Comparison of ENCODE assay signal across 2 cellular contexts in genomic region chr17:47959825-47960655, GRCh38.
TF ChIP-seq lines count a peak whose summit lies in the region.

No MANE protein-coding gene starts in this region.

TF ChIP-seq in IMR-90, 13 proteins besides CTCF, POLR2A, EP300 and RAD21:
- TF ChIP-seq, protein P1, sequence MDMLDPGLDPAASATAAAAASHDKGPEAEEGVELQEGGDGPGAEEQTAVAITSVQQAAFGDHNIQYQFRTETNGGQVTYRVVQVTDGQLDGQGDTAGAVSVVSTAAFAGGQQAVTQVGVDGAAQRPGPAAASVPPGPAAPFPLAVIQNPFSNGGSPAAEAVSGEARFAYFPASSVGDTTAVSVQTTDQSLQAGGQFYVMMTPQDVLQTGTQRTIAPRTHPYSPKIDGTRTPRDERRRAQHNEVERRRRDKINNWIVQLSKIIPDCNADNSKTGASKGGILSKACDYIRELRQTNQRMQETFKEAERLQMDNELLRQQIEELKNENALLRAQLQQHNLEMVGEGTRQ (IDR thresholded peaks at IDR 0.05; ENCODE audit: low read depth, low read length): no peak
- TF ChIP-seq ELK1 (IDR thresholded peaks at IDR 0.05; ENCODE audit: borderline replicate concordance, low read depth, low read length) (no peak), MXI1 (IDR thresholded peaks at IDR 0.05; ENCODE audit: borderline replicate concordance, low read depth, low read length) (no peak), BHLHE40 (IDR thresholded peaks at IDR 0.05; ENCODE audit: low read depth, low read length) (no peak), SMC3 (IDR thresholded peaks at IDR 0.05; ENCODE audit: low read depth, low read length) (no peak), RFX5 (IDR thresholded peaks at IDR 0.05; ENCODE audit: low read depth, low read length) (no peak), CEBPB (IDR thresholded peaks at IDR 0.05; ENCODE audit: low read depth, low read length) (no peak), FOS (IDR thresholded peaks at IDR 0.05; ENCODE audit: low read depth, low read length) (no peak), MAFK (IDR thresholded peaks at IDR 0.05; ENCODE audit: low read depth, low read length) (no peak)
TF ChIP-seq in IMR-90: peak in this region for 0.

TF ChIP-seq in SK-N-SH, 30 proteins besides CTCF, POLR2A, EP300 and RAD21:
- TF ChIP-seq, protein P2, sequence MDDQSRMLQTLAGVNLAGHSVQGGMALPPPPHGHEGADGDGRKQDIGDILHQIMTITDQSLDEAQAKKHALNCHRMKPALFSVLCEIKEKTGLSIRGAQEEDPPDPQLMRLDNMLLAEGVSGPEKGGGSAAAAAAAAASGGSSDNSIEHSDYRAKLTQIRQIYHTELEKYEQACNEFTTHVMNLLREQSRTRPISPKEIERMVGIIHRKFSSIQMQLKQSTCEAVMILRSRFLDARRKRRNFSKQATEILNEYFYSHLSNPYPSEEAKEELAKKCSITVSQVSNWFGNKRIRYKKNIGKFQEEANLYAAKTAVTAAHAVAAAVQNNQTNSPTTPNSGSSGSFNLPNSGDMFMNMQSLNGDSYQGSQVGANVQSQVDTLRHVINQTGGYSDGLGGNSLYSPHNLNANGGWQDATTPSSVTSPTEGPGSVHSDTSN (IDR thresholded peaks at IDR 0.05): no peak
- TF ChIP-seq SMC3 (IDR thresholded peaks at IDR 0.05; ENCODE audit: low read depth, low read length) (no peak), NFIC (IDR thresholded peaks at IDR 0.05; ENCODE audit: borderline replicate concordance) (no peak)
- TF ChIP-seq, protein P1 (IDR thresholded peaks at IDR 0.05; ENCODE audit: borderline replicate concordance, low read depth, low read length): no peak
- TF ChIP-seq, protein P3, sequence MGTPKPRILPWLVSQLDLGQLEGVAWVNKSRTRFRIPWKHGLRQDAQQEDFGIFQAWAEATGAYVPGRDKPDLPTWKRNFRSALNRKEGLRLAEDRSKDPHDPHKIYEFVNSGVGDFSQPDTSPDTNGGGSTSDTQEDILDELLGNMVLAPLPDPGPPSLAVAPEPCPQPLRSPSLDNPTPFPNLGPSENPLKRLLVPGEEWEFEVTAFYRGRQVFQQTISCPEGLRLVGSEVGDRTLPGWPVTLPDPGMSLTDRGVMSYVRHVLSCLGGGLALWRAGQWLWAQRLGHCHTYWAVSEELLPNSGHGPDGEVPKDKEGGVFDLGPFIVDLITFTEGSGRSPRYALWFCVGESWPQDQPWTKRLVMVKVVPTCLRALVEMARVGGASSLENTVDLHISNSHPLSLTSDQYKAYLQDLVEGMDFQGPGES (IDR thresholded peaks at IDR 0.05; ENCODE audit: low read depth, low read length): no peak
